Comparison of ENCODE assay signal across 22 cellular contexts in the genomic region with DNA sequence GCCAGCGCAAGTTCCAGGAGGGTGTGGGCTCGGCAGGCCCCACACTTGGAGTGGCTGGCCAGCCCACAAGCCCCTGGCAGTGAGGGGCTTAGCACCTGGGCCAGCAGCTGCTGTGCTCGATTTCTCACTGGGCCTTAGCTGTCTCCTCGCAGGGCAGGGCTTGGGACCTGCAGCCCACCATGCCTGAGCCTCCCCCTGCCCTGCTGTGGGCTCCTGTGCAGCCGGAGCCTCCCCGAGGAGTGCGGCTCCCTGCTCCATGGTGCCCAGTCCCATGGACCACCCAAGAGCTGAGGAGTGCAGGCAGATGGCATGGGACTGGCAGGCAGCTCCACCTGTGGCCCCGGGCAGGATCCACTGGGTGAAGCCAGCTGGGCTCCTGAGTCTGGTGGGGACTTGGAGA.
"Had no signal": no experiment of that assay in that cellular context is flagged by ENCODE, and none has a peak within 500 bp of the region (broad histone marks: within the 10 kb centered on the region; RNA-seq: fewer than 3 reads in every experiment).

No MANE protein-coding gene starts in this region.

- H3K4me3 ChIP-seq: stomach, suprapubic skin, testis, thoracic aorta, thyroid gland, tibial artery, tibial nerve, transverse colon, upper lobe of left lung, upper lobe of right lung, uterus, vagina had no signal

- DNase-seq: stimulated activated CD4-positive, alpha-beta T cell treated with anti-CD3 and anti-CD28 coated beads, Interleukin-2, amount 100 ng/mL, for 48 hours; stimulated activated CD4-positive, alpha-beta T cell treated with anti-CD3 and anti-CD28 coated beads, Interleukin-4, amount 100 ng/mL, for 1 hour; stimulated activated CD4-positive, alpha-beta T cell treated with anti-CD3 and anti-CD28 coated beads, Interleukin-4, amount 100 ng/mL, for 24 hours; stimulated activated CD4-positive, alpha-beta T cell treated with anti-CD3 and anti-CD28 coated beads, Interleukin-4, amount 100 ng/mL, for 4 hours; stimulated activated CD8-positive, alpha-beta memory T cell treated with anti-CD3 and anti-CD28 coated beads, Interleukin-4, amount 100 ng/mL, for 48 hours; stimulated activated naive B cell treated with anti-CD40 and anti-IgM and Interleukin-4, amounts not matched to agents 10 μg/mL and 1 μg/mL and 100 μg/mL, for 72 hours; stimulated activated naive CD4-positive, alpha-beta T cell treated with Interleukin-2 at 50 U/mL for 16 hours; stimulated activated naive CD8-positive, alpha-beta T cell treated with anti-CD3 and anti-CD28 coated beads, Interleukin-15, amount 100 ng/mL, for 72 hours; stimulated activated naive CD8-positive, alpha-beta T cell treated with anti-CD3 and anti-CD28 coated beads, Interleukin-15, Interleukin-2, amounts not matched to agents 100 U/mL and 50 U/mL, for 24 hours; stomach; substantia nigra; testis; thyroid gland; tibial artery; transverse colon; upper lobe of right lung; uterus had no signal

- H3K27me3 ChIP-seq: stomach, suprapubic skin, testis, thyroid gland, tibial artery, tibial nerve, transverse colon, upper lobe of left lung, upper lobe of right lung, uterus, vagina had no signal

- H3K36me3 ChIP-seq: stomach, suprapubic skin, thoracic aorta, thyroid gland, tibial artery, tibial nerve, transverse colon, upper lobe of left lung, upper lobe of right lung, uterus, vagina had no signal

- H3K27ac ChIP-seq: stomach, suprapubic skin, testis, thoracic aorta, thyroid gland, tibial artery, tibial nerve, transverse colon, upper lobe of left lung, upper lobe of right lung, uterus, vagina had no signal

- H3K9me3 ChIP-seq: suprapubic skin, testis, thoracic aorta, thyroid gland, transverse colon, upper lobe of left lung, upper lobe of right lung, uterus, vagina had no signal

- H3K4me1 ChIP-seq: stomach, testis, thyroid gland, tibial artery, tibial nerve, transverse colon, upper lobe of left lung, upper lobe of right lung, uterus, vagina had no signal
